24 cellular contexts compared by ENCODE assay signal in genomic region chr2:239738159-239738558, GRCh38.
"Had no signal": no experiment of that assay in that cellular context is flagged by ENCODE, and none has a peak within 500 bp of the region (broad histone marks: within the 10 kb centered on the region; RNA-seq: fewer than 3 reads in every experiment).

No MANE protein-coding gene starts in this region.

- H3K9ac ChIP-seq: neural progenitor cell, parathyroid adenoma had no signal

- H3K9me3 Mint-ChIP-seq: mesothelial cell of epicardium, natural killer cell, neural progenitor cell had no signal

- H3K27ac ChIP-seq: dorsolateral prefrontal cortex, heart left ventricle, neural progenitor cell, parathyroid adenoma, prostate gland, sigmoid colon, skin epidermis, testis, tibial nerve had no signal

- H2AFZ ChIP-seq: neural progenitor cell, parathyroid adenoma had no signal

- DNase-seq: cortex of kidney; effector CD8-positive, alpha-beta T cell; foreskin melanocyte; hippocampal formation; mammary epithelial cell; natural killer cell; occipital lobe; retina; sigmoid colon; stimulated activated CD4-positive, alpha-beta T cell treated with anti-CD3 and anti-CD28 coated beads, Interleukin-2, amount 100 ng/mL, for 24 hours; stimulated activated CD4-positive, alpha-beta T cell treated with anti-CD3 and anti-CD28 coated beads, Interleukin-4, amount 100 ng/mL, for 4 hours; stimulated activated naive B cell treated with anti-CD40 and anti-IgM and Interleukin-4, amounts not matched to agents 10 μg/mL and 1 μg/mL and 100 μg/mL, for 72 hours; stimulated activated naive CD8-positive, alpha-beta T cell treated with anti-CD3 and anti-CD28 coated beads, Interleukin-15, amount 100 ng/mL, for 72 hours; testis had no signal

- H3K36me3 Mint-ChIP-seq: mesothelial cell of epicardium; natural killer cell; neural progenitor cell; stimulated activated naive B cell treated with anti-CD40 and anti-IgM and Interleukin-4, amounts not matched to agents 10 μg/mL and 1 μg/mL and 100 μg/mL, for 72 hours had no signal

- H3K27ac Mint-ChIP-seq: mesothelial cell of epicardium; natural killer cell; neural progenitor cell; stimulated activated naive B cell treated with anti-CD40 and anti-IgM and Interleukin-4, amounts not matched to agents 10 μg/mL and 1 μg/mL and 100 μg/mL, for 72 hours; stimulated activated naive CD8-positive, alpha-beta T cell treated with anti-CD3 and anti-CD28 coated beads, Interleukin-15, amount 100 ng/mL, for 72 hours had no signal

- H3K4me2 ChIP-seq: neural progenitor cell had no signal

- H3K79me2 ChIP-seq: parathyroid adenoma had no signal

- ATAC-seq: heart left ventricle; left lobe of liver; stimulated activated naive B cell treated with anti-CD40 and anti-IgM and Interleukin-4, amounts not matched to agents 10 μg/mL and 1 μg/mL and 100 μg/mL, for 72 hours; stimulated activated naive CD8-positive, alpha-beta T cell treated with anti-CD3 and anti-CD28 coated beads, Interleukin-15, amount 100 ng/mL, for 72 hours had no signal

- H3K9me3 ChIP-seq: prostate gland, sigmoid colon, testis had no signal

- H3K4me1 ChIP-seq: heart left ventricle, parathyroid adenoma, prostate gland, testis had no signal

- H3K36me3 ChIP-seq: heart left ventricle, neural progenitor cell, prostate gland, sigmoid colon, tibial nerve had no signal

- FAIRE-seq: islet of Langerhans had no signal

- H3K27me3 Mint-ChIP-seq: stimulated activated naive CD8-positive, alpha-beta T cell treated with anti-CD3 and anti-CD28 coated beads, Interleukin-15, amount 100 ng/mL, for 72 hours had no signal

- H3K27me3 ChIP-seq: dorsolateral prefrontal cortex, neural progenitor cell, testis, tibial nerve had no signal

- H3K4me1 Mint-ChIP-seq: mesothelial cell of epicardium; natural killer cell; stimulated activated naive B cell treated with anti-CD40 and anti-IgM and Interleukin-4, amounts not matched to agents 10 μg/mL and 1 μg/mL and 100 μg/mL, for 72 hours; stimulated activated naive CD8-positive, alpha-beta T cell treated with anti-CD3 and anti-CD28 coated beads, Interleukin-15, amount 100 ng/mL, for 72 hours had no signal

- H3K4me3 ChIP-seq: dorsolateral prefrontal cortex, heart left ventricle, neural progenitor cell, prostate gland, sigmoid colon, skin epidermis, testis, tibial nerve had no signal

- H3K4me3 Mint-ChIP-seq: mesothelial cell of epicardium; natural killer cell; neural progenitor cell; stimulated activated naive B cell treated with anti-CD40 and anti-IgM and Interleukin-4, amounts not matched to agents 10 μg/mL and 1 μg/mL and 100 μg/mL, for 72 hours; stimulated activated naive CD8-positive, alpha-beta T cell treated with anti-CD3 and anti-CD28 coated beads, Interleukin-15, amount 100 ng/mL, for 72 hours had no signal
